In genomic region chr16:19708498-19709205, GRCh38 we compare ENCODE assay signal across 21 cellular contexts. TPM values are rescaled to one million over a fixed set of nuclear protein-coding genes. Genes with fewer than 3 reads are reported as not detected.
DNase-seq lines count a peak whose midpoint lies in the region; ATAC-seq and TF ChIP-seq lines count a peak whose summit lies in the region.
"Had no signal": no experiment of that assay in that cellular context is flagged by ENCODE, and none has a peak within 500 bp of the region (broad histone marks: within the 10 kb centered on the region; RNA-seq: fewer than 3 reads in every experiment).

No MANE protein-coding gene starts in this region.

- no peak overlapping the region for H3K9ac ChIP-seq in mesenchymal stem cell (ENCODE audit: low read length)
- H3K9ac ChIP-seq: neural progenitor cell had no signal

- H3K36me3 Mint-ChIP-seq in WTC11, result peaks cover 80% of the 10 kb centered on the region

- ATAC-seq in WTC11, result no peak
- ATAC-seq in HG02870 (IDR thresholded peaks at IDR 0.05; ENCODE audit: unreplicated experiment), result no peak
- ATAC-seq in HG03108 (IDR thresholded peaks at IDR 0.05; ENCODE audit: unreplicated experiment), result no peak

- H2BK12ac ChIP-seq in mesenchymal stem cell (ENCODE audit: low read length in 2 of 2), result peak overlapping the region in 1 of 2 experiments; percentile 55

- H3K36me3 ChIP-seq in mesenchymal stem cell (ENCODE audit: control insufficient read depth in 1 of 2, insufficient read depth in 2 of 2, low read depth in 1 of 2, low read length in 2 of 2), result peaks cover 80 to 87% of the 10 kb centered on the region in 2 experiments
- peaks cover 2 to 63% (median 18%) of the 10 kb centered on the region in 4 donors for H3K36me3 ChIP-seq in sigmoid colon

- no peak overlapping the region for H3K4me2 ChIP-seq in mesenchymal stem cell (ENCODE audit: low read length, poor library complexity, severe bottlenecking)

- H4K91ac ChIP-seq in mesenchymal stem cell (ENCODE audit: low read length), result no peak overlapping the region

- TF ChIP-seq CTCF in WTC11 (IDR thresholded peaks at IDR 0.05) (no peak), sigmoid colon (IDR thresholded peaks at IDR 0.05) (no peak)

- no peak overlapping the region for H2AK5ac ChIP-seq in mesenchymal stem cell (ENCODE audit: low read length, severe bottlenecking)

- peaks cover 56% of the 10 kb centered on the region for H3K4me1 Mint-ChIP-seq in WTC11
- H3K4me1 Mint-ChIP-seq: activated naive CD8-positive, alpha-beta T cell treated with anti-CD3 and anti-CD28 coated beads, Interleukin-2, amount 10 ng/mL, durations not matched to agents 7 days and 5 days had no signal

- H2BK120ac ChIP-seq in mesenchymal stem cell (ENCODE audit: low read depth, low read length), result no peak overlapping the region

- H3K9me3 ChIP-seq in mesenchymal stem cell (ENCODE audit: control insufficient read depth, low read length) (no peaks in the 10 kb centered on the region), sigmoid colon (no peaks in the 10 kb centered on the region)
- H3K9me3 ChIP-seq: colonic mucosa, spleen had no signal

- H3K4me3 ChIP-seq in mesenchymal stem cell (ENCODE audit: insufficient read depth in 1 of 2, low read depth in 1 of 2, low read length in 2 of 2), result no peak overlapping the region
- no peak overlapping the region for H3K4me3 ChIP-seq in sigmoid colon
- H3K4me3 ChIP-seq: colonic mucosa, neural progenitor cell, spleen had no signal

- H3K14ac ChIP-seq in mesenchymal stem cell (ENCODE audit: low read length in 2 of 2), result no peak overlapping the region

- CTCF ChIA-PET in WTC11 (lab: Charles Lee), result interaction anchor here (0.6 to 1.4 kb wide), 3 partner anchors 28 to 201 kb away, joined by 3 to 7 read pairs (median 4); no protein-coding TSS in a partner anchor

- H3K79me1 ChIP-seq in mesenchymal stem cell (replicated peaks; ENCODE audit: low read length, poor library complexity, severe bottlenecking), result peaks cover 70% of the 10 kb centered on the region

- peak overlapping the region; percentile 53 for H3K27ac Mint-ChIP-seq in WTC11
- H3K27ac Mint-ChIP-seq: activated naive CD8-positive, alpha-beta T cell treated with anti-CD3 and anti-CD28 coated beads, Interleukin-2, amount 10 ng/mL, durations not matched to agents 7 days and 5 days had no signal

- H3K27ac ChIP-seq in mesenchymal stem cell (ENCODE audit: low read length, poor library complexity, severe bottlenecking) (no peak overlapping the region), sigmoid colon (no peak overlapping the region)
- H3K27ac ChIP-seq: colonic mucosa, spleen had no signal

- POLR2A ChIA-PET in WTC11 (lab: Charles Lee), result interaction anchor here (0.6 kb wide), 1 partner anchor 9 kb away, joined by 3 read pairs; no protein-coding TSS in a partner anchor

- no peak overlapping the region for H3K23ac ChIP-seq in mesenchymal stem cell (ENCODE audit: low read length in 2 of 2)

- TF ChIP-seq POLR2A in sigmoid colon (IDR thresholded peaks at IDR 0.05) (no peak), erythroblast (IDR thresholded peaks at IDR 0.05; ENCODE audit: low read length) (no peak)

- no peak for TF ChIP-seq EP300 in sigmoid colon (IDR thresholded peaks at IDR 0.05)

- no peak overlapping the region for H2AFZ ChIP-seq in mesenchymal stem cell (ENCODE audit: low read depth, low read length)
- H2AFZ ChIP-seq: neural progenitor cell had no signal

- no peak overlapping the region for H3K18ac ChIP-seq in mesenchymal stem cell (ENCODE audit: low read depth in 1 of 2, low read length in 2 of 2)

- DNase-seq in ELF-1 (ENCODE audit: low read depth, low spot score), result peak; percentile 49
- DNase-seq in WTC11 (ENCODE audit: low spot score), result no peak
- DNase-seq in mesenchymal stem cell, result peak; percentile 42
- DNase-seq in sigmoid colon, result peak; percentile 52
- no peak for DNase-seq in hepatic stellate cell (ENCODE audit: low spot score)
- no peak for DNase-seq in erythroblast (lab: John Stamatoyannopoulos, UW)
- DNase-seq: activated CD4-positive, alpha-beta T cell treated with anti-CD3 and anti-CD28 coated beads for 1 hour; activated naive CD8-positive, alpha-beta T cell treated with anti-CD3 and anti-CD28 coated beads, Interleukin-2, amount 10 ng/mL, durations not matched to agents 7 days and 5 days; colonic mucosa; DMS 273 treated with DMSO at 0.1 percent for 48 hours; hypothalamus; islet precursor cell; NCI-H146; NCI-H2171 treated with DMSO at 0.1 percent for 48 hours; NCI-H69; spleen; SW 1271 had no signal

- H3K27me3 ChIP-seq in mesenchymal stem cell (ENCODE audit: control insufficient read depth in 1 of 2, insufficient read depth in 1 of 2, low read length in 2 of 2) (no peaks in the 10 kb centered on the region), sigmoid colon (no peaks in the 10 kb centered on the region)
- H3K27me3 ChIP-seq: colonic mucosa, neural progenitor cell, spleen had no signal

- 87% methylated on average over 15 of the region's 15 CpGs for WGBS in mesenchymal stem cell
- WGBS in sigmoid colon, 2 donors, result 86 to 87% methylated on average over 15 of the region's 15 CpGs

- H3K9me3 Mint-ChIP-seq in WTC11, result no peaks in the 10 kb centered on the region
- H3K9me3 Mint-ChIP-seq: activated naive CD8-positive, alpha-beta T cell treated with anti-CD3 and anti-CD28 coated beads, Interleukin-2, amount 10 ng/mL, durations not matched to agents 7 days and 5 days; memory B cell; neural progenitor cell had no signal

- intact Hi-C loops in sigmoid colon (cut with DNase I), result no loop called here

- peak overlapping the region; percentile 61 for H4K8ac ChIP-seq in mesenchymal stem cell (ENCODE audit: low read length)

- no peak overlapping the region for H3K4ac ChIP-seq in mesenchymal stem cell (ENCODE audit: low read depth in 1 of 2, low read length in 2 of 2)

- no peak overlapping the region for H2BK5ac ChIP-seq in mesenchymal stem cell (ENCODE audit: low read depth, low read length, poor library complexity, severe bottlenecking)

- H3K4me1 ChIP-seq in mesenchymal stem cell (ENCODE audit: control insufficient read depth, insufficient read depth, low read depth, low read length) (peaks cover 23% of the 10 kb centered on the region), sigmoid colon (peaks cover 0 to 5% (median 0%) of the 10 kb centered on the region in 4 donors)
- H3K4me1 ChIP-seq: colonic mucosa, spleen had no signal

- no peak overlapping the region for H2BK15ac ChIP-seq in mesenchymal stem cell (ENCODE audit: low read depth, poor library complexity, severe bottlenecking)

- no peak overlapping the region for H3K4me3 Mint-ChIP-seq in WTC11
- H3K4me3 Mint-ChIP-seq: activated naive CD8-positive, alpha-beta T cell treated with anti-CD3 and anti-CD28 coated beads, Interleukin-2, amount 10 ng/mL, durations not matched to agents 7 days and 5 days; memory B cell; neural progenitor cell had no signal

- no peaks in the 10 kb centered on the region for H3K27me3 Mint-ChIP-seq in WTC11 (ENCODE audit: low read depth)
- H3K27me3 Mint-ChIP-seq: activated naive CD8-positive, alpha-beta T cell treated with anti-CD3 and anti-CD28 coated beads, Interleukin-2, amount 10 ng/mL, durations not matched to agents 7 days and 5 days; memory B cell had no signal

TF ChIP-seq in WTC11, 78 proteins besides CTCF, POLR2A, EP300 and RAD21:
- no peak for TF ChIP-seq TEAD1 (CRISPR knock-in tag; IDR thresholded peaks at IDR 0.05)
- TF ChIP-seq MAX (CRISPR knock-in tag; IDR thresholded peaks at IDR 0.05), result 0 out of 2 replicates have a peak, but pooled peaks have one; percentile 23

RNA-seq across cellular contexts. Expression of gene KNOP1, which starts 9.4 kb away (rescaled TPM):
- total RNA-seq in WTC11 (2021), result 87.4 to 102 TPM (median 93.4 TPM) in 3 replicates
- polyA plus RNA-seq in mesenchymal stem cell (2013, experiment 1 of 2), result 49.1 TPM
- 47.9 TPM for polyA plus RNA-seq in mesenchymal stem cell (2013, experiment 2 of 2)
- 10 to 100 TPM in 1 of 4 donors, 1 to 10 TPM in 3; 5.0 to 11.1 (median 7.6) TPM for total RNA-seq in sigmoid colon
- polyA plus RNA-seq in sigmoid colon, result 10 to 100 TPM; 10.4 to 16.4 (median 16.2) TPM

RNA-seq across cellular contexts. Expression of gene IQCK, which starts 9.4 kb away (rescaled TPM):
- total RNA-seq in WTC11 (2021) (5.2 to 6.0 TPM (median 5.8 TPM) in 3 replicates), sigmoid colon (10 to 100 TPM; 10.3 to 16.6 (median 12.4) TPM)
- polyA plus RNA-seq in mesenchymal stem cell (2013, experiment 1 of 2), result 17.2 TPM
- 16.6 TPM for polyA plus RNA-seq in mesenchymal stem cell (2013, experiment 2 of 2)
- polyA plus RNA-seq in sigmoid colon, result 1 to 10 TPM; 5.1 to 9.0 (median 9.0) TPM

Comparison
In these comparisons a context has a peak if more than half of its experiments do, and no peak if none do; other contexts are left out.
1. DNase-seq: peak in ELF-1 (single experiment), mesenchymal stem cell (single experiment) and sigmoid colon (single experiment); none in WTC11 (single experiment), hepatic stellate cell (single experiment) and erythroblast (0 of 2).